Comparison of ENCODE assay signal across 17 cellular contexts in the genomic region with DNA sequence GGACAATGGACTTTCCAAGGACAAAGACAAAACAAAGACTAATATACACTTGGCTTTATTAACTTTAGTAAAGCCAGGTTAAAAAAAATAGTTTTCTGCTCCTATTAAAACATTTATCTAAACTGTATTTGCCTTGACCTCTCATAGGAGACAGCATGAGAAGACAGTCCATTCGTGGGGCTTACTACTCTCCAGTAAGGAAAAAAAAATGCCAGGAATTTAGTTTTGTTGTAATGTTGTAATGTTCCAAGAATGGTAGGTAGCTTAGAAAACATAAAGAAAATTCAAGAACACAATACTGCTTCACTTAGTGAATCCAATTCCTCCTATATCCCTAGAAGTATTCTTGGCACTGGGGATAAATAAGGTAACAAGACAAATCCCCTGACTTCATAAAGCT.
A peak's percentile ranks its signal among the peaks of the same experiment; 100 is the strongest.
DNase-seq lines count a peak whose midpoint lies in the region; ATAC-seq lines count a peak whose summit lies in the region.
"Had no signal": no experiment of that assay in that cellular context is flagged by ENCODE, and none has a peak within 500 bp of the region (broad histone marks: within the 10 kb centered on the region; RNA-seq: fewer than 3 reads in every experiment).

No MANE protein-coding gene starts in this region.

- DNase-seq in EH (ENCODE audit: low read depth) = peak; percentile 74
- peak; percentile 40 for DNase-seq in M059J (ENCODE audit: low read depth)
- DNase-seq in dedifferentiated amniotic fluid mesenchymal stem cell (ENCODE audit: extremely low spot score) = peak; percentile 42
- peak; percentile 40 for DNase-seq in non-pigmented ciliary epithelial cell (ENCODE audit: low read depth)
- no peak for DNase-seq in activated CD4-positive, alpha-beta T cell treated with anti-CD3 and anti-CD28 coated beads, Interleukin-2, amount 50 U/mL, for 48 hours
- no peak for DNase-seq in superior temporal gyrus (ENCODE audit: extremely low spot score)
- DNase-seq in NCI-H1048 (lab: John Stamatoyannopoulos, UW) = no peak
- DNase-seq: activated naive CD4-positive, alpha-beta T cell treated with anti-CD3 and anti-CD28 coated beads, Interleukin-2, amount 50 U/mL, for 16 hours; DMS79; MM.1S; NCI-H146; NCI-H774; ovary; sigmoid colon had no signal

- ATAC-seq in GM21825 (IDR thresholded peaks at IDR 0.05; ENCODE audit: unreplicated experiment) = no peak
- ATAC-seq: Right ventricle myocardium inferior; stimulated activated memory B cell treated with anti-CD40 and anti-IgM and Interleukin-4, amounts not matched to agents 10 μg/mL and 1 μg/mL and 100 μg/mL, for 72 hours had no signal

Comparison
In these comparisons a context has a peak if more than half of its experiments do, and no peak if none do; other contexts are left out.
1. DNase-seq: peak in EH (single experiment), M059J (single experiment), dedifferentiated amniotic fluid mesenchymal stem cell (single experiment) and non-pigmented ciliary epithelial cell (single experiment); none in activated CD4-positive, alpha-beta T cell treated with anti-CD3 and anti-CD28 coated beads, Interleukin-2, amount 50 U/mL, for 48 hours (0 of 2), superior temporal gyrus (single experiment) and NCI-H1048 (single experiment).